ENCODE assay signal across 8 cellular contexts in genomic region chr7:73738612-73739386, GRCh38. TPM values are rescaled to one million over a fixed set of nuclear protein-coding genes. Genes with fewer than 3 reads are reported as not detected.
DNase-seq lines count a peak whose midpoint lies in the region; ATAC-seq and TF ChIP-seq lines count a peak whose summit lies in the region.

Gene ABHD11, minus strand, starts transcription at chr7:73738802. Its CDS starts 32 bp downstream, at chr7:73738770.

- peak within 1 kb of the TSS; percentile 88 to 98 (median 92) for H3K9ac ChIP-seq in skeletal muscle tissue (ENCODE audit: low read depth in 1 of 3, low read length in 3 of 3)

- H3K9me3 ChIP-seq in iPS-18c (ENCODE audit: control insufficient read depth, insufficient read depth, low read length): no peaks in the 10 kb centered on the region
- H3K9me3 ChIP-seq in skeletal muscle tissue (ENCODE audit: control insufficient read depth in 3 of 3, low read length in 3 of 3): no peaks in the 10 kb centered on the region

- peak; percentile 99 for DNase-seq in ACHN
- peak; percentile 100 for DNase-seq in NCI-H2196 treated with DMSO at 0.1 percent for 48 hours (lab: John Stamatoyannopoulos, UW; ENCODE audit: unreplicated experiment)
- peak; percentile 90 to 99 for DNase-seq in T47D (ENCODE audit: low read depth in 1 of 2, low spot score in 1 of 2)

- peaks cover 6 to 28% (median 22%) of the 10 kb centered on the region in 3 donors for H3K4me1 ChIP-seq in skeletal muscle tissue (ENCODE audit: control insufficient read depth in 3 of 3, insufficient read depth in 3 of 3, low read length in 3 of 3)

- in situ Hi-C loops in ACHN (cut with HindIII; ENCODE audit: low pct_ligation_motif_present, low pct_unique_long_range_greater_than_20kb, low sequenced_read_pairs): no loop called here
- in situ Hi-C loops in T47D (cut with HindIII; ENCODE audit: low pct_unique_long_range_greater_than_20kb, low sequenced_read_pairs): no loop called here

- TF ChIP-seq CTCF in VCaP (conservative IDR thresholded peaks at IDR 0.05): no peak

- peak within 1 kb of the TSS; percentile 99 for H3K27ac ChIP-seq in VCaP
- H3K27ac ChIP-seq in skeletal muscle tissue (ENCODE audit: low read depth, low read length): peak within 1 kb of the TSS; percentile 84

- ATAC-seq in GM18873 (IDR thresholded peaks at IDR 0.05; ENCODE audit: low FRiP score, unreplicated experiment) (peak; percentile 62), HG03135 (IDR thresholded peaks at IDR 0.05; ENCODE audit: unreplicated experiment) (peak; percentile 83)

- H3K27me3 ChIP-seq in skeletal muscle tissue (ENCODE audit: control insufficient read depth in 3 of 3, insufficient read depth in 3 of 3, low read length in 3 of 3): no peaks in the 10 kb centered on the region

- H3K4me3 ChIP-seq in iPS-18c (ENCODE audit: insufficient read depth, low read depth, low read length) (peak within 1 kb of the TSS; percentile 87), skeletal muscle tissue (ENCODE audit: low read length in 3 of 3) (peak within 1 kb of the TSS; percentile 82 to 96 (median 91))

- peaks cover 14 to 17% (median 15%) of the 10 kb centered on the region in 3 donors for H3K36me3 ChIP-seq in skeletal muscle tissue (ENCODE audit: control insufficient read depth in 3 of 3, insufficient read depth in 3 of 3, low read length in 3 of 3)

RNA-seq across cellular contexts. Expression of gene ABHD11, which starts in this region (rescaled TPM):
- 13.6 TPM for total RNA-seq in skeletal muscle tissue

Comparison
In these comparisons a context has a peak if more than half of its experiments do, and no peak if none do; other contexts are left out.
1. Peak in every context shown above with its lines: DNase-seq, ATAC-seq, H3K4me3 ChIP-seq and H3K27ac ChIP-seq.